In genomic region chr11:60700689-60701508, GRCh38 we compare ENCODE assay signal across 8 cellular contexts. TPM values are rescaled to one million over a fixed set of nuclear protein-coding genes. Genes with fewer than 3 reads are reported as not detected.
DNase-seq lines count a peak whose midpoint lies in the region; ATAC-seq and TF ChIP-seq lines count a peak whose summit lies in the region.

No MANE protein-coding gene starts in this region.

- peaks cover 18% of the 10 kb centered on the region for H3K4me1 ChIP-seq in A673 (ENCODE audit: insufficient read depth, low read length, poor library complexity, severe bottlenecking)
- peaks cover 3% of the 10 kb centered on the region for H3K4me1 ChIP-seq in NT2/D1 (ENCODE audit: insufficient read depth, insufficient read length)

- H3K27me3 Mint-ChIP-seq in glutamatergic neuron (ENCODE audit: unreplicated experiment) (no peaks in the 10 kb centered on the region), T-helper 17 cell (peaks cover 26% of the 10 kb centered on the region)

- intact Hi-C loops in A673 (cut with micrococcal nuclease; ENCODE audit: unreplicated experiment): loop anchor here (5.0 kb wide), 2 partner anchors 56 to 76 kb away; partner anchors contain the start of gene MS4A15

- H3K36me3 Mint-ChIP-seq in glutamatergic neuron (ENCODE audit: unreplicated experiment) (no peaks in the 10 kb centered on the region), T-helper 17 cell (ENCODE audit: low read depth) (peaks cover under 1% of the 10 kb centered on the region)

- H3K27ac Mint-ChIP-seq in glutamatergic neuron (ENCODE audit: unreplicated experiment): no peak overlapping the region
- no peak overlapping the region for H3K27ac Mint-ChIP-seq in T-helper 17 cell

- ATAC-seq in T-helper 17 cell (no peak), GM18868 (IDR thresholded peaks at IDR 0.05; ENCODE audit: unreplicated experiment) (no peak)

- CTCF ChIA-PET in A673 (lab: Charles Lee): no interaction called here
- CTCF ChIA-PET in HEK293T (lab: Yijun Ruan, JAX): interaction anchor here (0.7 to 1.4 kb wide), 2 partner anchors 62 to 1427 kb away, joined by 3 to 5 read pairs; no protein-coding TSS in a partner anchor

- H3K9me3 ChIP-seq in A673 (ENCODE audit: low read depth, low read length, poor library complexity, severe bottlenecking) (no peaks in the 10 kb centered on the region), NT2/D1 (ENCODE audit: insufficient read depth, low read length) (no peaks in the 10 kb centered on the region), T-helper 17 cell (ENCODE audit: control insufficient read depth, low read length, poor library complexity, severe bottlenecking) (no peaks in the 10 kb centered on the region)

- peak; percentile 74 for TF ChIP-seq CTCF in A673 (conservative IDR thresholded peaks at IDR 0.05; ENCODE audit: low read depth, low read length)
- TF ChIP-seq CTCF in glutamatergic neuron (IDR thresholded peaks at IDR 0.05; ENCODE audit: partially characterized antibody, unreplicated experiment): peak; percentile 66

- DNase-seq in A673 (ENCODE audit: low spot score) (peak; percentile 66), HEK293T (ENCODE audit: extremely low spot score) (peak; percentile 49), NT2/D1 (ENCODE audit: low read depth, low spot score) (peak; percentile 46), glutamatergic neuron (peak; percentile 24), T-helper 17 cell (no peak), NK-92 (lab: John Stamatoyannopoulos, UW; ENCODE audit: unreplicated experiment) (no peak)
- no peak for DNase-seq in stimulated activated CD4-positive, alpha-beta T cell treated with anti-CD3 and anti-CD28 coated beads, Interleukin-4, amount 100 ng/mL, for 24 hours

- H3K27ac ChIP-seq in A673 (ENCODE audit: low read depth, low read length, poor library complexity, severe bottlenecking): no peak overlapping the region

- H3K9ac ChIP-seq in NT2/D1 (ENCODE audit: insufficient read length, low read depth): peak overlapping the region; percentile 16

- no TSS peak for BruUV-seq in A673 (replicated peaks; lab: Mats Ljungman, UMichigan)

- no peak overlapping the region for H3K4me3 Mint-ChIP-seq in glutamatergic neuron (ENCODE audit: unreplicated experiment)
- no peak overlapping the region for H3K4me3 Mint-ChIP-seq in T-helper 17 cell

- no peak overlapping the region for H3K4me3 ChIP-seq in A673 (ENCODE audit: low read depth, low read length, poor library complexity, severe bottlenecking)
- no peak overlapping the region for H3K4me3 ChIP-seq in NT2/D1 (ENCODE audit: insufficient read length, low read depth)

- H3K4me1 Mint-ChIP-seq in glutamatergic neuron (ENCODE audit: low read depth, unreplicated experiment): no peaks in the 10 kb centered on the region
- H3K4me1 Mint-ChIP-seq in T-helper 17 cell: no peaks in the 10 kb centered on the region

- H3K27me3 ChIP-seq in A673 (replicated peaks; ENCODE audit: insufficient read depth, low read depth, low read length, poor library complexity): no peaks in the 10 kb centered on the region
- no peaks in the 10 kb centered on the region for H3K27me3 ChIP-seq in NT2/D1 (ENCODE audit: insufficient read depth, insufficient read length)

- H3K9me3 Mint-ChIP-seq in glutamatergic neuron (ENCODE audit: unreplicated experiment): no peaks in the 10 kb centered on the region

- no peaks in the 10 kb centered on the region for H3K36me3 ChIP-seq in A673 (ENCODE audit: insufficient read depth, low read length, poor library complexity, severe bottlenecking)
- no peaks in the 10 kb centered on the region for H3K36me3 ChIP-seq in NT2/D1 (ENCODE audit: insufficient read depth, insufficient read length, low read length)

- POLR2A ChIA-PET in A673 (lab: Charles Lee; ENCODE audit: low non-redundant PET): no interaction called here
- POLR2A ChIA-PET in HEK293T (lab: Yijun Ruan, JAX): no interaction called here

TF ChIP-seq in HEK293T, 16 proteins besides CTCF, POLR2A, EP300 and RAD21:
- TF ChIP-seq BHLHE40 (IDR thresholded peaks at IDR 0.05; ENCODE audit: borderline replicate concordance) (no peak), TARDBP (IDR thresholded peaks at IDR 0.05) (no peak), NFRKB (IDR thresholded peaks at IDR 0.05) (no peak), SUZ12 (IDR thresholded peaks at IDR 0.05) (no peak), FOXK2 (IDR thresholded peaks at IDR 0.05) (no peak), HDGF (IDR thresholded peaks at IDR 0.05; ENCODE audit: borderline replicate concordance) (no peak), PKNOX1 (IDR thresholded peaks at IDR 0.05) (no peak), FOXM1 (IDR thresholded peaks at IDR 0.05; ENCODE audit: borderline replicate concordance) (no peak), SP1 (IDR thresholded peaks at IDR 0.05) (no peak), L3MBTL2 (conservative IDR thresholded peaks at IDR 0.05) (no peak), ELF4 (IDR thresholded peaks at IDR 0.05) (no peak), LEF1 (IDR thresholded peaks at IDR 0.05; ENCODE audit: borderline replicate concordance) (no peak)

RNA-seq across cellular contexts. Expression of gene MS4A8, which starts 1.5 kb away (rescaled TPM):
- 1.4 and 1.5 TPM in 2 replicates for total RNA-seq in A673 (2021)
- total RNA-seq in glutamatergic neuron (ENCODE audit: unreplicated experiment): not detected
- total RNA-seq in T-helper 17 cell: not detected

RNA-seq across cellular contexts. Expression of gene MS4A18, which starts 23.6 kb away (rescaled TPM):
- total RNA-seq in A673 (2021): not detected in 2 replicates
- not detected for total RNA-seq in glutamatergic neuron (ENCODE audit: unreplicated experiment)
- total RNA-seq in T-helper 17 cell: not detected

RNA-seq across cellular contexts. Expression of gene MS4A15, which starts 55.8 kb away (rescaled TPM):
- total RNA-seq in A673 (2021) (not detected in 2 replicates), glutamatergic neuron (ENCODE audit: unreplicated experiment) (not detected), T-helper 17 cell (not detected)

Comparison
In these comparisons a context has a peak if more than half of its experiments do, and no peak if none do; other contexts are left out.
1. DNase-seq: peak in A673 (single experiment), HEK293T (single experiment), NT2/D1 (single experiment) and glutamatergic neuron (single experiment); none in T-helper 17 cell (0 of 3), NK-92 (single experiment) and stimulated activated CD4-positive, alpha-beta T cell treated with anti-CD3 and anti-CD28 coated beads, Interleukin-4, amount 100 ng/mL, for 24 hours (single experiment).